ENCODE assay signal across 9 cellular contexts in the genomic region with DNA sequence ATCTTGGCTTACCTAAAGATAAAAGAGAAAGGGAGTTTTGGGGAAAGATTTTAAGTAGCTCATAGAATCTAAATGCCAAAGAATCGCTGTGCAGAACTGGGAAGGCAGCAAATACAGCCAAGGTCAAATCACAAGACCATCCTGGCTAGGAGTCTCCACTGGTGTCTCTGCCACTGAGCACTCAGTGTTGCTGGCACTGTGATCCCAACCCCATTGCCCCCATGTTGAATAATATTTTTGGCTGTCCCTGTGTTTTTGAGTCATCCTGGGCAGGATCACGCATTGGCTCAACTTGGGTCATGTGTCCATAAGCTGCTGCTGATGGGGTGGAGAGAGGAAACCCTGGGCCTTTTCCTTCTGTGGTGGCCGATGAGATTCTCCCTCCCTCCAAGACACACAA. TPM values are rescaled to one million over a fixed set of nuclear protein-coding genes. Genes with fewer than 3 reads are reported as not detected.
"Had no signal": no experiment of that assay in that cellular context is flagged by ENCODE, and none has a peak within 500 bp of the region (broad histone marks: within the 10 kb centered on the region; RNA-seq: fewer than 3 reads in every experiment).

No MANE protein-coding gene starts in this region.

- H3K4me3 ChIP-seq: GM23248, HAP-1 had no signal

- H3K27ac ChIP-seq: GM23248 had no signal

- H3K9ac ChIP-seq: GM23248 had no signal

- DNase-seq: GM23248, GOT3, H7, HFFc6, IMR-90, KBM-7 had no signal

- H3K4me1 ChIP-seq: HAP-1 had no signal

- H2AFZ ChIP-seq: GM23248 had no signal

- H3K36me3 ChIP-seq: HAP-1 had no signal

RNA-seq across cellular contexts. Expression of gene TLX1, which starts 21.2 kb away (rescaled TPM):
- total RNA-seq: GM23248, H4, H7, HFFc6, HT-29, IMR-90 had no signal
